In the genomic region with DNA sequence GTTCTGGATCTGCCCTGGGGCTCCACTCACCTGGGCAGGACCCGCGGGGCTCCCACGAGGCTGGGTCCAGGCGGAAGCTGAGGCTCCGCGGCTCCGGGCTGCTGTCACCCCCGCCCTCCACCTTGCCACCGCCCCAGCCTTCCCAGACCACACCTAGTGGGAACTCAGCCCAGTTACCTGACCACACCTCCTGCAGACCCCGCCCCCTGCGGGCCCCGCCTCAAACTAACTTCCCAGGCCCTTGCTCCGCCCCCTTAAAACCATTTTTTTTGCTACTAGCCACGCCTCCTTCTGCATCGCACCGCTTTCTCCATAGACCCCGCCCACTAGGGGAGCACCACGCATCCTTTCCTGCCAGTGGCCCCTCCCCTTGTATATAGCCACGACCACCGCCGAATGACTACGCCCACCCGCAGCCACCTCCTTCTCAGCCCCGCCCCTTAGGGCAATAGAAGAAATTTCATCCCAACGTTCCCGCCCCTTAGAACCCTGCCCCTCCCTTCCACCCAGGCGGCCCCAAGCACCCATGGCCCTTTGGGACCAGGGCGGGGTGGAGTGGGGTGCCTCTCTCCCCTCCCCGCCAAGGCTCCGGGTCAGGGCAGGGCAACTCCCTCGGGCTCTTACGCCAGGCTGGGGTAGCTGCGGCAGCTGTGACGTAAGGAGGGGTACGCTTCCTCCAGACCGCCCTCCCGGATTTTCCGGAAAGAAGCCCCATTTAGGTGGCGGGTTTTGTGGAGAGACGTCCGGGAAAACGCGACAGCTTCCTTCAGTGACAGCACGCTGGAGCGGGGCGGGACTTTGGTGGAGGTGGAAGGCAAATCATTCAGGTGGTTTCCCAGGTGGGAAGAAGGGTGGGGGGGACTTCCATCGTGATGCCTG, we compare ENCODE assay signal across 8 cellular contexts. TPM values are rescaled to one million over a fixed set of nuclear protein-coding genes. Genes with fewer than 3 reads are reported as not detected.
A peak's percentile ranks its signal among the peaks of the same experiment; 100 is the strongest.
DNase-seq lines count a peak whose midpoint lies in the region; ATAC-seq, FAIRE-seq and TF ChIP-seq lines count a peak whose summit lies in the region.

Gene SH2D3A (minus strand): TSS at position 79 of the 879 bp plus-strand sequence. CDS start 3,687 bp downstream, outside the sequence.

- peaks cover 5% of the 10 kb centered on the region for H3K36me3 Mint-ChIP-seq in endothelial cell (ENCODE audit: low read depth, unreplicated experiment)
- peaks cover 0 to 7% (median 2%) of the 10 kb centered on the region in 3 donors for H3K36me3 Mint-ChIP-seq in naive thymus-derived CD8-positive, alpha-beta T cell

- peaks cover 22% of the 10 kb centered on the region for H3K4me1 ChIP-seq in A549

- H3K27me3 Mint-ChIP-seq in endothelial cell (ENCODE audit: unreplicated experiment) = peaks cover 16% of the 10 kb centered on the region
- H3K27me3 Mint-ChIP-seq in naive thymus-derived CD8-positive, alpha-beta T cell = no peaks in the 10 kb centered on the region
- no peaks in the 10 kb centered on the region for H3K27me3 Mint-ChIP-seq in stimulated activated naive CD8-positive, alpha-beta T cell treated with anti-CD3 and anti-CD28 coated beads, Interleukin-15, amount 100 ng/mL, for 72 hours

- no peak for TF ChIP-seq EP300 in A549 (IDR thresholded peaks at IDR 0.05)

- peak; percentile 80 to 86 for ATAC-seq in A549
- ATAC-seq in GM19035 (IDR thresholded peaks at IDR 0.05; ENCODE audit: unreplicated experiment) = peak; percentile 75
- peak; percentile 64 for ATAC-seq in HG03159 (IDR thresholded peaks at IDR 0.05; ENCODE audit: unreplicated experiment)
- ATAC-seq in naive thymus-derived CD8-positive, alpha-beta T cell = peak; percentile 79 to 80
- peak; percentile 80 for ATAC-seq in stimulated activated naive CD8-positive, alpha-beta T cell treated with anti-CD3 and anti-CD28 coated beads, Interleukin-15, amount 100 ng/mL, for 72 hours

- POLR2A ChIA-PET in A549 (lab: Yijun Ruan, JAX) = interaction anchor here (1.1 to 2.1 kb wide), 2 partner anchors 28 to 34 kb away, joined by 3 to 10 read pairs; partner anchors contain the start of gene TRIP10
- POLR2A ChIA-PET in naive thymus-derived CD8-positive, alpha-beta T cell (lab: Charles Lee) = interaction anchor here (0.5 to 5.0 kb wide), 9 partner anchors 11 to 95 kb away, joined by 3 to 54 read pairs (median 5); partner anchors contain the start of gene GPR108

- no peak for TF ChIP-seq RAD21 in A549 (conservative IDR thresholded peaks at IDR 0.05 in 1 of 2, IDR thresholded peaks at IDR 0.05 in 1 of 2)

- H3K27ac Mint-ChIP-seq in endothelial cell (ENCODE audit: unreplicated experiment) = peak within 1 kb of the TSS; percentile 64
- H3K27ac Mint-ChIP-seq in naive thymus-derived CD8-positive, alpha-beta T cell = peak within 1 kb of the TSS; percentile 89 to 99 (median 97)
- H3K27ac Mint-ChIP-seq in stimulated activated naive CD8-positive, alpha-beta T cell treated with anti-CD3 and anti-CD28 coated beads, Interleukin-15, amount 100 ng/mL, for 72 hours = peak within 1 kb of the TSS; percentile 73 to 94

- peaks cover 14% of the 10 kb centered on the region for H3K4me1 Mint-ChIP-seq in endothelial cell (ENCODE audit: unreplicated experiment)
- peaks cover 25 to 61% (median 40%) of the 10 kb centered on the region in 4 donors for H3K4me1 Mint-ChIP-seq in naive thymus-derived CD8-positive, alpha-beta T cell
- peaks cover 41% of the 10 kb centered on the region for H3K4me1 Mint-ChIP-seq in stimulated activated naive CD8-positive, alpha-beta T cell treated with anti-CD3 and anti-CD28 coated beads, Interleukin-15, amount 100 ng/mL, for 72 hours

- no peak for FAIRE-seq in A549 (lab: Jason Lieb, UNC)

- H3K27ac ChIP-seq in A549 = peak within 1 kb of the TSS; percentile 76 to 89

- CTCF ChIA-PET in A549 (lab: Yijun Ruan, JAX) = interaction anchor here (1.0 to 2.8 kb wide), 4 partner anchors 29 to 96 kb away, joined by 3 to 14 read pairs (median 6); partner anchors contain the start of gene GPR108

- TF ChIP-seq CTCF in A549 (IDR thresholded peaks at IDR 0.05) (no peak), endothelial cell (IDR thresholded peaks at IDR 0.05; ENCODE audit: unreplicated experiment) (no peak)

- H3K4me3 ChIP-seq in A549 = peak within 1 kb of the TSS; percentile 60

- H3K9me3 Mint-ChIP-seq in endothelial cell (ENCODE audit: unreplicated experiment) = peaks cover 5% of the 10 kb centered on the region
- no peaks in the 10 kb centered on the region for H3K9me3 Mint-ChIP-seq in naive thymus-derived CD8-positive, alpha-beta T cell
- H3K9me3 Mint-ChIP-seq in stimulated activated naive CD8-positive, alpha-beta T cell treated with anti-CD3 and anti-CD28 coated beads, Interleukin-15, amount 100 ng/mL, for 72 hours = no peaks in the 10 kb centered on the region

- TF ChIP-seq POLR2A in A549 (IDR thresholded peaks at IDR 0.05; ENCODE audit: low read length) = no peak

- peak within 1 kb of the TSS; percentile 84 for H3K4me2 ChIP-seq in A549

- 2% methylated on average over 28 of the region's 47 CpGs for WGBS in A549 (ENCODE audit: missing lambda C conversion rate)

- no peaks in the 10 kb centered on the region for H3K9me3 ChIP-seq in A549

- peak; percentile 77 to 96 for DNase-seq in A549 (ENCODE audit: low read depth in 1 of 2, low spot score in 1 of 2)
- DNase-seq in NCI-H82 treated with DMSO at 0.1 percent for 48 hours (lab: John Stamatoyannopoulos, UW; ENCODE audit: unreplicated experiment) = peak; percentile 18
- DNase-seq in activated CD8-positive, alpha-beta memory T cell treated with anti-CD3 and anti-CD28 coated beads for 24 hours = peak; percentile 96
- peak; percentile 60 for DNase-seq in endothelial cell (ENCODE audit: low spot score)
- peak; percentile 89 to 98 (median 96) for DNase-seq in naive thymus-derived CD8-positive, alpha-beta T cell
- DNase-seq in stimulated activated naive CD8-positive, alpha-beta T cell treated with anti-CD3 and anti-CD28 coated beads, Interleukin-15, amount 100 ng/mL, for 72 hours = peak; percentile 97

- peak within 1 kb of the TSS; percentile 79 for H3K4me3 Mint-ChIP-seq in endothelial cell (ENCODE audit: unreplicated experiment)
- H3K4me3 Mint-ChIP-seq in naive thymus-derived CD8-positive, alpha-beta T cell = peak within 1 kb of the TSS; percentile 88 to 99 (median 96)
- peak within 1 kb of the TSS; percentile 81 to 95 for H3K4me3 Mint-ChIP-seq in stimulated activated naive CD8-positive, alpha-beta T cell treated with anti-CD3 and anti-CD28 coated beads, Interleukin-15, amount 100 ng/mL, for 72 hours

TF ChIP-seq in A549, 52 proteins besides CTCF, POLR2A, EP300 and RAD21 (continues in another document):
- TF ChIP-seq JUN (IDR thresholded peaks at IDR 0.05) = no peak
- no peak for TF ChIP-seq MAZ (IDR thresholded peaks at IDR 0.05; ENCODE audit: borderline replicate concordance, low read depth, low read length)
- TF ChIP-seq, protein P1, sequence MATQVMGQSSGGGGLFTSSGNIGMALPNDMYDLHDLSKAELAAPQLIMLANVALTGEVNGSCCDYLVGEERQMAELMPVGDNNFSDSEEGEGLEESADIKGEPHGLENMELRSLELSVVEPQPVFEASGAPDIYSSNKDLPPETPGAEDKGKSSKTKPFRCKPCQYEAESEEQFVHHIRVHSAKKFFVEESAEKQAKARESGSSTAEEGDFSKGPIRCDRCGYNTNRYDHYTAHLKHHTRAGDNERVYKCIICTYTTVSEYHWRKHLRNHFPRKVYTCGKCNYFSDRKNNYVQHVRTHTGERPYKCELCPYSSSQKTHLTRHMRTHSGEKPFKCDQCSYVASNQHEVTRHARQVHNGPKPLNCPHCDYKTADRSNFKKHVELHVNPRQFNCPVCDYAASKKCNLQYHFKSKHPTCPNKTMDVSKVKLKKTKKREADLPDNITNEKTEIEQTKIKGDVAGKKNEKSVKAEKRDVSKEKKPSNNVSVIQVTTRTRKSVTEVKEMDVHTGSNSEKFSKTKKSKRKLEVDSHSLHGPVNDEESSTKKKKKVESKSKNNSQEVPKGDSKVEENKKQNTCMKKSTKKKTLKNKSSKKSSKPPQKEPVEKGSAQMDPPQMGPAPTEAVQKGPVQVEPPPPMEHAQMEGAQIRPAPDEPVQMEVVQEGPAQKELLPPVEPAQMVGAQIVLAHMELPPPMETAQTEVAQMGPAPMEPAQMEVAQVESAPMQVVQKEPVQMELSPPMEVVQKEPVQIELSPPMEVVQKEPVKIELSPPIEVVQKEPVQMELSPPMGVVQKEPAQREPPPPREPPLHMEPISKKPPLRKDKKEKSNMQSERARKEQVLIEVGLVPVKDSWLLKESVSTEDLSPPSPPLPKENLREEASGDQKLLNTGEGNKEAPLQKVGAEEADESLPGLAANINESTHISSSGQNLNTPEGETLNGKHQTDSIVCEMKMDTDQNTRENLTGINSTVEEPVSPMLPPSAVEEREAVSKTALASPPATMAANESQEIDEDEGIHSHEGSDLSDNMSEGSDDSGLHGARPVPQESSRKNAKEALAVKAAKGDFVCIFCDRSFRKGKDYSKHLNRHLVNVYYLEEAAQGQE (IDR thresholded peaks at IDR 0.05) = no peak
- TF ChIP-seq CHD4 (IDR thresholded peaks at IDR 0.05; ENCODE audit: borderline replicate concordance) = no peak
- no peak for TF ChIP-seq CBX8 (IDR thresholded peaks at IDR 0.05)
- peak; percentile 99 for TF ChIP-seq ZFP36 (IDR thresholded peaks at IDR 0.05; ENCODE audit: borderline replicate concordance, partially characterized antibody)
- TF ChIP-seq RCOR1 (IDR thresholded peaks at IDR 0.05; ENCODE audit: low read depth, low read length) = no peak
- TF ChIP-seq CBX2 (IDR thresholded peaks at IDR 0.05; ENCODE audit: borderline replicate concordance, low read depth) = no peak
- TF ChIP-seq BHLHE40 (IDR thresholded peaks at IDR 0.05; ENCODE audit: low read depth, low read length) = no peak
- no peak for TF ChIP-seq POLR2AphosphoS2 (conservative IDR thresholded peaks at IDR 0.05; ENCODE audit: low read length)
- no peak for TF ChIP-seq E2F6 (IDR thresholded peaks at IDR 0.05; ENCODE audit: borderline replicate concordance, low read depth)
- no peak for TF ChIP-seq HEYL (CRISPR knock-in tag; IDR thresholded peaks at IDR 0.05)
- peak; percentile 56; the same call in 1 of the 2 replicates for TF ChIP-seq KDM1A (IDR thresholded peaks at IDR 0.05; ENCODE audit: low read depth)

RNA-seq across cellular contexts. Expression of gene SH2D3A, which starts in this region (rescaled TPM):
- polyA plus RNA-seq in A549 (2011; rRNA removed) (6.5 and 6.7 TPM in 2 replicates), A549 (2017; fragmentation: RNase III; extraction: RNeasy Plus Mini Kit Qiagen cat#74134 plus additional on column Dnase treatment) (9.3 to 11.4 TPM (median 10.0 TPM) in 3 replicates)
- polyA plus RNA-seq in A549 (2012; cell fraction: cytosol; rRNA removed) = 12.1 and 15.6 TPM in 2 replicates
- 31.6 and 41.7 TPM in 2 replicates for polyA plus RNA-seq in A549 (2012; cell fraction: nucleus; rRNA removed)
- polyA minus RNA-seq in A549 (2011; rRNA and poly(A)+ RNA removed) = 7.8 and 8.7 TPM in 2 replicates
- total RNA-seq in endothelial cell (ENCODE audit: unreplicated experiment) = 1.5 TPM
- 10 to 100 TPM; 45.8 to 46.5 TPM for total RNA-seq in naive thymus-derived CD8-positive, alpha-beta T cell
- polyA plus RNA-seq in naive thymus-derived CD8-positive, alpha-beta T cell = 10 to 100 TPM; 23.0 to 47.3 (median 35.7) TPM

Comparison
In these comparisons a context has a peak if more than half of its experiments do, and no peak if none do; other contexts are left out.
1. Peak in every context shown above with its lines: DNase-seq, ATAC-seq, H3K4me3 ChIP-seq and H3K27ac ChIP-seq.
2. RNA of gene SH2D3A (total RNA-seq): 45.8 to 46.5 TPM in naive thymus-derived CD8-positive, alpha-beta T cell; 1.5 TPM in endothelial cell (single experiment); every median in the first group is over 10 times any median in the second.
3. DNase-seq: peak in every context shown above with its lines; median percentile 97 in stimulated activated naive CD8-positive, alpha-beta T cell treated with anti-CD3 and anti-CD28 coated beads, Interleukin-15, amount 100 ng/mL, for 72 hours; 96 in activated CD8-positive, alpha-beta memory T cell treated with anti-CD3 and anti-CD28 coated beads for 24 hours; 96 in naive thymus-derived CD8-positive, alpha-beta T cell; 86 in A549; 60 in endothelial cell; 18 in NCI-H82 treated with DMSO at 0.1 percent for 48 hours.